ENCODE assay signal across 8 cellular contexts in genomic region chr17:82603981-82604448, GRCh38. TPM values are rescaled to one million over a fixed set of nuclear protein-coding genes. Genes with fewer than 3 reads are reported as not detected.
A peak's percentile ranks its signal among the peaks of the same experiment; 100 is the strongest.
DNase-seq lines count a peak whose midpoint lies in the region; ATAC-seq, FAIRE-seq and TF ChIP-seq lines count a peak whose summit lies in the region.

No MANE protein-coding gene starts in this region.

- POLR2A ChIA-PET in WTC11 (lab: Charles Lee) = no interaction called here

- TF ChIP-seq CTCF in WTC11 (IDR thresholded peaks at IDR 0.05) = no peak
- TF ChIP-seq CTCF in pancreas (IDR thresholded peaks at IDR 0.05) = no peak

- CTCF ChIA-PET in WTC11 (lab: Charles Lee) = interaction anchor here (0.8 kb wide), 1 partner anchor 12 kb away, joined by 3 read pairs; no protein-coding TSS in a partner anchor

- no peaks in the 10 kb centered on the region for H3K27me3 ChIP-seq in pancreas

- peaks cover 15% of the 10 kb centered on the region for H3K4me1 Mint-ChIP-seq in WTC11

- intact Hi-C loops in head of caudate nucleus (cut with DNase I) (no loop called here), pancreas (cut with DNase I) (no loop called here)

- DNase-seq in GM19239 (ENCODE audit: insufficient read length, low spot score) = peak; percentile 46
- DNase-seq in WTC11 (ENCODE audit: low spot score) = no peak
- peak in 39 of 42 donors; percentile 5 to 81 (median 63) for DNase-seq in head of caudate nucleus
- peak in 1 of 6 donors; percentile 56 for DNase-seq in pancreas
- DNase-seq in retina = no peak
- no peak for DNase-seq in occipital lobe (lab: John Stamatoyannopoulos, UW)

- no peaks in the 10 kb centered on the region for H3K9me3 Mint-ChIP-seq in WTC11

- no peak overlapping the region for H3K27ac ChIP-seq in pancreas

- FAIRE-seq in GM19239 (lab: Jason Lieb, UNC) = no peak
- FAIRE-seq in pancreas (lab: Jason Lieb, UNC) = no peak

- no peaks in the 10 kb centered on the region for H3K9me3 ChIP-seq in pancreas

- H3K4me1 ChIP-seq in pancreas = no peaks in the 10 kb centered on the region

- peaks cover 5 to 33% (median 14%) of the 10 kb centered on the region in 3 donors for H3K36me3 ChIP-seq in pancreas

- H3K36me3 Mint-ChIP-seq in WTC11 = peaks cover 62% of the 10 kb centered on the region

- H3K4me3 Mint-ChIP-seq in WTC11 = no peak overlapping the region

- peak overlapping the region; percentile 58 for H3K27ac Mint-ChIP-seq in WTC11

- no peak overlapping the region for H3K4me3 ChIP-seq in pancreas

- ATAC-seq in WTC11 (no peak), pancreas (peak in 3 of 4 donors; percentile 21 to 76 (median 55)), GM21528 (IDR thresholded peaks at IDR 0.05; ENCODE audit: low FRiP score, unreplicated experiment) (no peak), GM18858 (IDR thresholded peaks at IDR 0.05; ENCODE audit: unreplicated experiment) (no peak)

- 85 to 87% methylated on average over 18 of the region's 18 CpGs for WGBS in pancreas, 2 donors

- no peaks in the 10 kb centered on the region for H3K27me3 Mint-ChIP-seq in WTC11 (ENCODE audit: low read depth)

TF ChIP-seq in WTC11, 78 proteins besides CTCF, POLR2A, EP300 and RAD21:
- TF ChIP-seq MXD4 (CRISPR knock-in tag; IDR thresholded peaks at IDR 0.05; ENCODE audit: borderline replicate concordance) (no peak), ZBTB43 (CRISPR knock-in tag; IDR thresholded peaks at IDR 0.05) (no peak), NR1H2 (CRISPR knock-in tag; IDR thresholded peaks at IDR 0.05) (no peak), USF2 (CRISPR knock-in tag; IDR thresholded peaks at IDR 0.05) (no peak), GTF2I (CRISPR knock-in tag; conservative IDR thresholded peaks at IDR 0.05) (no peak), SMAD4 (CRISPR knock-in tag; IDR thresholded peaks at IDR 0.05) (no peak), JUN (CRISPR knock-in tag; IDR thresholded peaks at IDR 0.05) (no peak), ATF6 (CRISPR knock-in tag; IDR thresholded peaks at IDR 0.05) (no peak), ZNF671 (CRISPR knock-in tag; IDR thresholded peaks at IDR 0.05) (no peak), HMGXB4 (CRISPR knock-in tag; IDR thresholded peaks at IDR 0.05) (no peak), CREM (CRISPR knock-in tag; IDR thresholded peaks at IDR 0.05) (no peak), HMGA2 (CRISPR knock-in tag; IDR thresholded peaks at IDR 0.05) (no peak), ARID4B (CRISPR knock-in tag; IDR thresholded peaks at IDR 0.05; ENCODE audit: borderline replicate concordance) (no peak), GABPB1 (CRISPR knock-in tag; IDR thresholded peaks at IDR 0.05) (no peak), TEAD4 (CRISPR knock-in tag; IDR thresholded peaks at IDR 0.05) (no peak)

RNA-seq across cellular contexts. Expression of gene WDR45B, which starts 44.2 kb away (rescaled TPM):
- total RNA-seq in WTC11 (2021) = 87.1 to 96.5 TPM (median 89.1 TPM) in 3 replicates
- 10 to 100 TPM; 28.3 to 55.4 (median 46.1) TPM for total RNA-seq in pancreas
- polyA plus RNA-seq in pancreas = 10 to 100 TPM; 47.3 to 63.2 TPM
- 52.4 TPM for total RNA-seq in occipital lobe

Comparison
In these comparisons a context has a peak if more than half of its experiments do, and no peak if none do; other contexts are left out.
1. DNase-seq: peak in GM19239 (single experiment) and head of caudate nucleus (39 of 42); none in WTC11 (single experiment), retina (single experiment) and occipital lobe (single experiment).
2. ATAC-seq: peak in pancreas (3 of 4); none in WTC11 (single experiment), GM21528 (single experiment) and GM18858 (single experiment).